In genomic region chr21:41361053-41361785, GRCh38 we compare ENCODE assay signal across 8 cellular contexts. TPM values are rescaled to one million over a fixed set of nuclear protein-coding genes. Genes with fewer than 3 reads are reported as not detected.
DNase-seq lines count a peak whose midpoint lies in the region; ATAC-seq and TF ChIP-seq lines count a peak whose summit lies in the region.

No MANE protein-coding gene starts in this region.

- H3K27ac ChIP-seq in liver (ENCODE audit: low read depth in 1 of 2, low read length in 2 of 2), result peak overlapping the region; percentile 69 to 72
- H3K27ac ChIP-seq in thoracic aorta, result peak overlapping the region in 1 of 2 donors; percentile 26

- peaks cover 5% of the 10 kb centered on the region for H3K27me3 Mint-ChIP-seq in activated CD8-positive, alpha-beta memory T cell treated with anti-CD3 and anti-CD28 coated beads, Interleukin-2, amount 10 ng/mL, durations not matched to agents 7 days and 5 days
- no peaks in the 10 kb centered on the region for H3K27me3 Mint-ChIP-seq in activated B cell treated with CpG ODN at 0.5 μM for 24 hours

- POLR2A ChIA-PET in activated B cell treated with CpG ODN at 0.5 μM for 24 hours (lab: Charles Lee), result interaction anchor here (0.8 to 2.5 kb wide), 7 partner anchors 9 to 747 kb away, joined by 3 to 13 read pairs (median 5); partner anchors contain the start of gene MX1

- no peaks in the 10 kb centered on the region for H3K9me3 ChIP-seq in liver (ENCODE audit: control insufficient read depth in 4 of 4, low read length in 3 of 4)
- no peaks in the 10 kb centered on the region for H3K9me3 ChIP-seq in thoracic aorta

- H3K36me3 Mint-ChIP-seq in activated CD8-positive, alpha-beta memory T cell treated with anti-CD3 and anti-CD28 coated beads, Interleukin-2, amount 10 ng/mL, durations not matched to agents 7 days and 5 days, result peaks cover 41% of the 10 kb centered on the region
- peaks cover 16% of the 10 kb centered on the region for H3K36me3 Mint-ChIP-seq in activated B cell treated with CpG ODN at 0.5 μM for 24 hours (ENCODE audit: low read depth)

- CTCF ChIA-PET in activated CD8-positive, alpha-beta memory T cell treated with anti-CD3 and anti-CD28 coated beads, Interleukin-2, amount 10 ng/mL, durations not matched to agents 7 days and 5 days (lab: Charles Lee), result interaction anchor here (0.6 to 2.2 kb wide), 4 partner anchors 9 to 78 kb away, joined by 3 to 7 read pairs (median 4); no protein-coding TSS in a partner anchor
- CTCF ChIA-PET in activated B cell treated with CpG ODN at 0.5 μM for 24 hours (lab: Charles Lee), result interaction anchor here (0.8 kb wide), 1 partner anchor 78 kb away, joined by 3 read pairs; no protein-coding TSS in a partner anchor

- no peaks in the 10 kb centered on the region for H3K9me3 Mint-ChIP-seq in activated CD8-positive, alpha-beta memory T cell treated with anti-CD3 and anti-CD28 coated beads, Interleukin-2, amount 10 ng/mL, durations not matched to agents 7 days and 5 days (ENCODE audit: low read depth)
- H3K9me3 Mint-ChIP-seq in activated B cell treated with CpG ODN at 0.5 μM for 24 hours, result no peaks in the 10 kb centered on the region

- intact Hi-C loops in activated B cell treated with CpG ODN at 0.5 μM for 24 hours (cut with micrococcal nuclease), result loop anchor here (1.0 to 10.0 kb wide), 3 partner anchors 8 to 704 kb away; partner anchors contain the start of gene PRDM15

- peak overlapping the region; percentile 97 for H3K27ac Mint-ChIP-seq in activated CD8-positive, alpha-beta memory T cell treated with anti-CD3 and anti-CD28 coated beads, Interleukin-2, amount 10 ng/mL, durations not matched to agents 7 days and 5 days
- H3K27ac Mint-ChIP-seq in activated B cell treated with CpG ODN at 0.5 μM for 24 hours, result peak overlapping the region; percentile 97

- peak overlapping the region; percentile 86 for H3K4me3 Mint-ChIP-seq in activated CD8-positive, alpha-beta memory T cell treated with anti-CD3 and anti-CD28 coated beads, Interleukin-2, amount 10 ng/mL, durations not matched to agents 7 days and 5 days
- peak overlapping the region; percentile 84 for H3K4me3 Mint-ChIP-seq in activated B cell treated with CpG ODN at 0.5 μM for 24 hours

- no peak overlapping the region for H3K9ac ChIP-seq in liver (ENCODE audit: low read depth in 1 of 2, low read length in 2 of 2)

- no peaks in the 10 kb centered on the region for H3K27me3 ChIP-seq in liver (ENCODE audit: control insufficient read depth in 4 of 4, insufficient read depth in 4 of 4, low read length in 3 of 4)
- no peaks in the 10 kb centered on the region for H3K27me3 ChIP-seq in thoracic aorta (replicated peaks; ENCODE audit: insufficient read depth)

- H3K36me3 ChIP-seq in liver (ENCODE audit: control insufficient read depth in 4 of 4, insufficient read depth in 3 of 4, low read depth in 1 of 4, low read length in 3 of 4) (no peaks in the 10 kb centered on the region), thoracic aorta (no peaks in the 10 kb centered on the region)

- peaks cover 49% of the 10 kb centered on the region for H3K4me1 Mint-ChIP-seq in activated CD8-positive, alpha-beta memory T cell treated with anti-CD3 and anti-CD28 coated beads, Interleukin-2, amount 10 ng/mL, durations not matched to agents 7 days and 5 days
- H3K4me1 Mint-ChIP-seq in activated B cell treated with CpG ODN at 0.5 μM for 24 hours, result peaks cover 53% of the 10 kb centered on the region

- no peak for TF ChIP-seq POLR2A in GM18505 (IDR thresholded peaks at IDR 0.05; ENCODE audit: borderline replicate concordance, extremely low read depth, insufficient read depth, insufficient read length)

- DNase-seq in activated CD8-positive, alpha-beta memory T cell treated with anti-CD3 and anti-CD28 coated beads, Interleukin-2, amount 10 ng/mL, durations not matched to agents 7 days and 5 days, result no peak
- no peak for DNase-seq in activated CD8-positive, alpha-beta memory T cell treated with anti-CD3 and anti-CD28 coated beads, Interleukin-2, amount 50 U/mL, for 48 hours
- DNase-seq in activated B cell treated with CpG ODN at 0.5 μM for 24 hours (no peak), thoracic aorta (ENCODE audit: low spot score) (no peak), cortex of kidney (lab: John Stamatoyannopoulos, UW) (no peak)

- TF ChIP-seq CTCF in activated B cell treated with CpG ODN at 0.5 μM for 24 hours (IDR thresholded peaks at IDR 0.05) (no peak), liver (IDR thresholded peaks at IDR 0.05; ENCODE audit: low read depth, low read length, missing input control) (no peak), thoracic aorta (IDR thresholded peaks at IDR 0.05) (no peak)

- 74% methylated on average over 16 of the region's 16 CpGs for WGBS in liver

- H3K4me3 ChIP-seq in liver (ENCODE audit: low read depth in 1 of 3, low read length in 3 of 3) (no peak overlapping the region), thoracic aorta (peak overlapping the region; percentile 59)

- TF ChIP-seq RAD21 in liver (IDR thresholded peaks at IDR 0.05), result no peak

- H3K4me1 ChIP-seq in liver (ENCODE audit: control insufficient read depth in 4 of 4, insufficient read depth in 4 of 4, low read length in 3 of 4) (peaks cover 0 to 4% (median 0%) of the 10 kb centered on the region in 4 donors), thoracic aorta (ENCODE audit: control insufficient read depth in 1 of 2, low read depth in 2 of 2) (no peaks in the 10 kb centered on the region)

- ATAC-seq in activated CD8-positive, alpha-beta memory T cell treated with anti-CD3 and anti-CD28 coated beads, Interleukin-2, amount 10 ng/mL, durations not matched to agents 7 days and 5 days, result no peak
- ATAC-seq in activated B cell treated with CpG ODN at 0.5 μM for 24 hours (ENCODE audit: low read depth) (no peak), thoracic aorta (ENCODE audit: insufficient number of reproducible peaks, low FRiP score, low read depth) (no peak), GM18505 (IDR thresholded peaks at IDR 0.05; ENCODE audit: unreplicated experiment) (no peak), HG03135 (IDR thresholded peaks at IDR 0.05; ENCODE audit: unreplicated experiment) (no peak)

TF ChIP-seq in liver, 16 proteins besides CTCF, POLR2A, EP300 and RAD21 (continues in another document):
- TF ChIP-seq GABPA (IDR thresholded peaks at IDR 0.05 in 1 of 2, conservative IDR thresholded peaks at IDR 0.05 in 1 of 2) (no peak), JUND (IDR thresholded peaks at IDR 0.05) (no peak), RXRA (IDR thresholded peaks at IDR 0.05) (no peak), TAF1 (conservative IDR thresholded peaks at IDR 0.05) (no peak), SP1 (IDR thresholded peaks at IDR 0.05) (no peak), FOXA1 (IDR thresholded peaks at IDR 0.05) (no peak), HNF4A (conservative IDR thresholded peaks at IDR 0.05) (no peak), EGR1 (IDR thresholded peaks at IDR 0.05; ENCODE audit: low read depth in 2 of 2) (no peak), NR2F2 (IDR thresholded peaks at IDR 0.05) (no peak)
- TF ChIP-seq, protein P1, sequence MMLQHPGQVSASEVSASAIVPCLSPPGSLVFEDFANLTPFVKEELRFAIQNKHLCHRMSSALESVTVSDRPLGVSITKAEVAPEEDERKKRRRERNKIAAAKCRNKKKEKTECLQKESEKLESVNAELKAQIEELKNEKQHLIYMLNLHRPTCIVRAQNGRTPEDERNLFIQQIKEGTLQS (IDR thresholded peaks at IDR 0.05), result no peak
- TF ChIP-seq, protein P2, sequence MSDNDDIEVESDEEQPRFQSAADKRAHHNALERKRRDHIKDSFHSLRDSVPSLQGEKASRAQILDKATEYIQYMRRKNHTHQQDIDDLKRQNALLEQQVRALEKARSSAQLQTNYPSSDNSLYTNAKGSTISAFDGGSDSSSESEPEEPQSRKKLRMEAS (IDR thresholded peaks at IDR 0.05), result no peak
- TF ChIP-seq, protein P3, sequence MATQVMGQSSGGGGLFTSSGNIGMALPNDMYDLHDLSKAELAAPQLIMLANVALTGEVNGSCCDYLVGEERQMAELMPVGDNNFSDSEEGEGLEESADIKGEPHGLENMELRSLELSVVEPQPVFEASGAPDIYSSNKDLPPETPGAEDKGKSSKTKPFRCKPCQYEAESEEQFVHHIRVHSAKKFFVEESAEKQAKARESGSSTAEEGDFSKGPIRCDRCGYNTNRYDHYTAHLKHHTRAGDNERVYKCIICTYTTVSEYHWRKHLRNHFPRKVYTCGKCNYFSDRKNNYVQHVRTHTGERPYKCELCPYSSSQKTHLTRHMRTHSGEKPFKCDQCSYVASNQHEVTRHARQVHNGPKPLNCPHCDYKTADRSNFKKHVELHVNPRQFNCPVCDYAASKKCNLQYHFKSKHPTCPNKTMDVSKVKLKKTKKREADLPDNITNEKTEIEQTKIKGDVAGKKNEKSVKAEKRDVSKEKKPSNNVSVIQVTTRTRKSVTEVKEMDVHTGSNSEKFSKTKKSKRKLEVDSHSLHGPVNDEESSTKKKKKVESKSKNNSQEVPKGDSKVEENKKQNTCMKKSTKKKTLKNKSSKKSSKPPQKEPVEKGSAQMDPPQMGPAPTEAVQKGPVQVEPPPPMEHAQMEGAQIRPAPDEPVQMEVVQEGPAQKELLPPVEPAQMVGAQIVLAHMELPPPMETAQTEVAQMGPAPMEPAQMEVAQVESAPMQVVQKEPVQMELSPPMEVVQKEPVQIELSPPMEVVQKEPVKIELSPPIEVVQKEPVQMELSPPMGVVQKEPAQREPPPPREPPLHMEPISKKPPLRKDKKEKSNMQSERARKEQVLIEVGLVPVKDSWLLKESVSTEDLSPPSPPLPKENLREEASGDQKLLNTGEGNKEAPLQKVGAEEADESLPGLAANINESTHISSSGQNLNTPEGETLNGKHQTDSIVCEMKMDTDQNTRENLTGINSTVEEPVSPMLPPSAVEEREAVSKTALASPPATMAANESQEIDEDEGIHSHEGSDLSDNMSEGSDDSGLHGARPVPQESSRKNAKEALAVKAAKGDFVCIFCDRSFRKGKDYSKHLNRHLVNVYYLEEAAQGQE (IDR thresholded peaks at IDR 0.05), result no peak

RNA-seq across cellular contexts. Expression of gene MX2, which starts 0.6 kb away (rescaled TPM):
- 100 to 1,000 TPM in 1 of 2 experiments, 10 to 100 TPM in 1; 65.1 to 158 TPM for total RNA-seq in activated CD8-positive, alpha-beta memory T cell treated with anti-CD3 and anti-CD28 coated beads, Interleukin-2, amount 10 ng/mL, durations not matched to agents 7 days and 5 days
- total RNA-seq in activated B cell treated with CpG ODN at 0.5 μM for 24 hours (32.6 and 34.4 TPM in 2 replicates), liver (1 to 10 TPM; 2.6 to 4.7 TPM), thoracic aorta (10 to 100 TPM; 22.4 to 22.9 TPM)
- 1 to 10 TPM in 1 of 2 donors, under 1 TPM in 1; 0.69 to 1.9 TPM for polyA plus RNA-seq in liver

RNA-seq across cellular contexts. Expression of gene FAM3B, which starts 44.6 kb away (rescaled TPM):
- not detected for total RNA-seq in activated CD8-positive, alpha-beta memory T cell treated with anti-CD3 and anti-CD28 coated beads, Interleukin-2, amount 10 ng/mL, durations not matched to agents 7 days and 5 days
- total RNA-seq in activated B cell treated with CpG ODN at 0.5 μM for 24 hours (not detected in 2 replicates), liver (10 to 100 TPM in 1 of 2 donors, 1 to 10 TPM in 1; 5.4 to 18.2 TPM), thoracic aorta (10 to 100 TPM in 1 of 2 donors, 1 to 10 TPM in 1; 1.5 to 11.8 TPM)
- polyA plus RNA-seq in liver, result 1 to 10 TPM in 1 of 2 donors, under 1 TPM in 1; 0.72 to 1.5 TPM
